In the genomic region with DNA sequence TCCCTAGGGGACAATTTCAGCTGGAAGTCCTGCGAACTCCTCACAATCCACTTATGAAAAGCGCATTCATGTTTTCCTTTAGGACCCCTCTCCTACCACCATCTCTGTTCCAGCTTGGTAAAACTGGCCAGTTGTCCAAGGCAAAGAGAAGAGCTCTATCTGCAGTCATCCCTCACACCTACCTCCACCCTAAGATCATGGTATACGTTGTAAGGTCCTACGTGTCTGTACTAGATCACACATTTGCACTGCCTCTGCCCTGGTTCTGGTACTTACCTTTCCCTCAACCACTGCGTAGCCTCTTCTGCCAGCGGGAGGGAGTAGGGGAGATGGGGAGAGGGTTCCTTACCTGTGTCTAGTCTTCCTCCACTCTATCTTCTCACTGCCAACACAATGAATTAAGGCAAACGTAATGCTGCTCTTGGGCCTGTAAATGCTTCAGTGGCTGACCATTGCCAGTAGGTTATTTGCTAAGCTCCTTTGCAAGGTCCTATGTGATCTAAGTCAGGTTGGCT, we compare ENCODE assay signal across 8 cellular contexts. TPM values are rescaled to one million over a fixed set of nuclear protein-coding genes. Genes with fewer than 3 reads are reported as not detected.
DNase-seq lines count a peak whose midpoint lies in the region; ATAC-seq and FAIRE-seq lines count a peak whose summit lies in the region.

No MANE protein-coding gene starts in this region.

- CTCF ChIA-PET in activated CD4-positive, alpha-beta T cell treated with anti-CD3 and anti-CD28 coated beads, Interleukin-2, amount 10 ng/mL, durations not matched to agents 7 days and 5 days (lab: Charles Lee) = interaction anchor here (1.0 to 1.2 kb wide), 3 partner anchors 12 to 50 kb away, joined by 3 to 4 read pairs (median 4); a partner anchor contains a TSS
- CTCF ChIA-PET in activated CD8-positive, alpha-beta T cell treated with anti-CD3 and anti-CD28 coated beads, Interleukin-2, amount 10 ng/mL, durations not matched to agents 7 days and 5 days (lab: Charles Lee) = interaction anchor here (1.0 to 1.8 kb wide), 5 partner anchors 9 to 254 kb away, joined by 3 to 11 read pairs (median 9); a partner anchor contains a TSS

- intact Hi-C loops in left ventricle myocardium superior (cut with micrococcal nuclease) = no loop called here

- 81 to 86% (median 83%) methylated on average over 7 of the region's 7 CpGs for WGBS in small intestine, 3 donors

- H3K9me3 Mint-ChIP-seq in activated CD4-positive, alpha-beta T cell treated with anti-CD3 and anti-CD28 coated beads, Interleukin-2, amount 10 ng/mL, durations not matched to agents 7 days and 5 days = no peaks in the 10 kb centered on the region
- H3K9me3 Mint-ChIP-seq in activated CD8-positive, alpha-beta T cell treated with anti-CD3 and anti-CD28 coated beads, Interleukin-2, amount 10 ng/mL, durations not matched to agents 7 days and 5 days (ENCODE audit: insufficient read depth) = no peaks in the 10 kb centered on the region

- H3K4me1 ChIP-seq in small intestine (ENCODE audit: control insufficient read depth in 2 of 2, insufficient read depth in 1 of 2, low read depth in 1 of 2, low read length in 1 of 2) = peaks cover 0 to 4% of the 10 kb centered on the region in 2 donors

- no peak for DNase-seq in activated CD4-positive, alpha-beta T cell treated with anti-CD3 and anti-CD28 coated beads, Interleukin-2, amount 10 ng/mL, durations not matched to agents 7 days and 5 days
- no peak for DNase-seq in activated CD4-positive, alpha-beta T cell treated with anti-CD3 and anti-CD28 coated beads, Interleukin-2, amount 50 U/mL, for 48 hours
- DNase-seq in activated CD8-positive, alpha-beta T cell treated with anti-CD3 and anti-CD28 coated beads, Interleukin-2, amount 10 ng/mL, durations not matched to agents 7 days and 5 days = peak; percentile 25
- DNase-seq in left ventricle myocardium superior (no peak), small intestine (no peak), LoVo (ENCODE audit: low spot score) (no peak), DMS153 treated with DMSO at 0.1 percent for 48 hours (lab: John Stamatoyannopoulos, UW; ENCODE audit: unreplicated experiment) (no peak)
- no peak for DNase-seq in stimulated activated CD4-positive, alpha-beta T cell treated with anti-CD3 and anti-CD28 coated beads, Interleukin-4, amount 100 ng/mL, for 4 hours

- POLR2A ChIA-PET in activated CD4-positive, alpha-beta T cell treated with anti-CD3 and anti-CD28 coated beads, Interleukin-2, amount 10 ng/mL, durations not matched to agents 7 days and 5 days (lab: Charles Lee) = no interaction called here
- POLR2A ChIA-PET in activated CD8-positive, alpha-beta T cell treated with anti-CD3 and anti-CD28 coated beads, Interleukin-2, amount 10 ng/mL, durations not matched to agents 7 days and 5 days (lab: Charles Lee) = interaction anchor here (0.7 to 2.4 kb wide), 12 partner anchors 9 to 571 kb away, joined by 3 to 14 read pairs (median 4); a partner anchor contains a TSS

- FAIRE-seq in small intestine (lab: Jason Lieb, UNC) = no peak

- peak overlapping the region; percentile 70 to 88 for H3K4me3 ChIP-seq in small intestine (ENCODE audit: low read depth in 1 of 2, low read length in 2 of 2)

- H3K27me3 ChIP-seq in small intestine (ENCODE audit: control insufficient read depth in 2 of 2, insufficient read depth in 2 of 2, low read length in 2 of 2) = no peaks in the 10 kb centered on the region

- H3K36me3 Mint-ChIP-seq in activated CD4-positive, alpha-beta T cell treated with anti-CD3 and anti-CD28 coated beads, Interleukin-2, amount 10 ng/mL, durations not matched to agents 7 days and 5 days (ENCODE audit: low read depth) = peaks cover 11% of the 10 kb centered on the region
- H3K36me3 Mint-ChIP-seq in activated CD8-positive, alpha-beta T cell treated with anti-CD3 and anti-CD28 coated beads, Interleukin-2, amount 10 ng/mL, durations not matched to agents 7 days and 5 days (ENCODE audit: low read depth) = peaks cover 11% of the 10 kb centered on the region

- peaks cover 31% of the 10 kb centered on the region for H3K4me1 Mint-ChIP-seq in activated CD4-positive, alpha-beta T cell treated with anti-CD3 and anti-CD28 coated beads, Interleukin-2, amount 10 ng/mL, durations not matched to agents 7 days and 5 days
- H3K4me1 Mint-ChIP-seq in activated CD8-positive, alpha-beta T cell treated with anti-CD3 and anti-CD28 coated beads, Interleukin-2, amount 10 ng/mL, durations not matched to agents 7 days and 5 days (ENCODE audit: low read depth) = peaks cover 36% of the 10 kb centered on the region

- peak overlapping the region; percentile 95 to 99 for H3K27ac ChIP-seq in small intestine (ENCODE audit: low read depth in 1 of 2, low read length in 1 of 2)

- ATAC-seq in activated CD8-positive, alpha-beta T cell treated with anti-CD3 and anti-CD28 coated beads, Interleukin-2, amount 10 ng/mL, durations not matched to agents 7 days and 5 days = no peak
- ATAC-seq in left ventricle myocardium superior = peak; percentile 6

- H3K4me3 Mint-ChIP-seq in activated CD4-positive, alpha-beta T cell treated with anti-CD3 and anti-CD28 coated beads, Interleukin-2, amount 10 ng/mL, durations not matched to agents 7 days and 5 days = peak overlapping the region; percentile 92
- peak overlapping the region; percentile 87 for H3K4me3 Mint-ChIP-seq in activated CD8-positive, alpha-beta T cell treated with anti-CD3 and anti-CD28 coated beads, Interleukin-2, amount 10 ng/mL, durations not matched to agents 7 days and 5 days

- H3K36me3 ChIP-seq in small intestine (ENCODE audit: control insufficient read depth in 2 of 2, insufficient read depth in 2 of 2, low read length in 2 of 2) = no peaks in the 10 kb centered on the region

- H3K27ac Mint-ChIP-seq in activated CD4-positive, alpha-beta T cell treated with anti-CD3 and anti-CD28 coated beads, Interleukin-2, amount 10 ng/mL, durations not matched to agents 7 days and 5 days = peak overlapping the region; percentile 99
- peak overlapping the region; percentile 96 for H3K27ac Mint-ChIP-seq in activated CD8-positive, alpha-beta T cell treated with anti-CD3 and anti-CD28 coated beads, Interleukin-2, amount 10 ng/mL, durations not matched to agents 7 days and 5 days

- no peaks in the 10 kb centered on the region for H3K9me3 ChIP-seq in small intestine (ENCODE audit: control insufficient read depth, low read depth)

- no peaks in the 10 kb centered on the region for H3K27me3 Mint-ChIP-seq in activated CD4-positive, alpha-beta T cell treated with anti-CD3 and anti-CD28 coated beads, Interleukin-2, amount 10 ng/mL, durations not matched to agents 7 days and 5 days
- H3K27me3 Mint-ChIP-seq in activated CD8-positive, alpha-beta T cell treated with anti-CD3 and anti-CD28 coated beads, Interleukin-2, amount 10 ng/mL, durations not matched to agents 7 days and 5 days (ENCODE audit: low read depth) = peaks cover 2% of the 10 kb centered on the region

RNA-seq across cellular contexts. Expression of a gene that starts 0.7 kb away (rescaled TPM):
- 10 to 100 TPM; 45.2 to 46.0 TPM for total RNA-seq in activated CD4-positive, alpha-beta T cell treated with anti-CD3 and anti-CD28 coated beads, Interleukin-2, amount 10 ng/mL, durations not matched to agents 7 days and 5 days
- 10 to 100 TPM; 46.8 to 49.7 TPM for total RNA-seq in activated CD8-positive, alpha-beta T cell treated with anti-CD3 and anti-CD28 coated beads, Interleukin-2, amount 10 ng/mL, durations not matched to agents 7 days and 5 days
- total RNA-seq in left ventricle myocardium superior = 30.6 TPM
- 10 to 100 TPM in 1 of 3 donors, 1 to 10 TPM in 2; 7.4 to 14.0 (median 9.5) TPM for polyA plus RNA-seq in small intestine

RNA-seq across cellular contexts. Expression of a gene that starts 49.6 kb away (rescaled TPM):
- 10 to 100 TPM; 23.7 to 28.2 TPM for total RNA-seq in activated CD4-positive, alpha-beta T cell treated with anti-CD3 and anti-CD28 coated beads, Interleukin-2, amount 10 ng/mL, durations not matched to agents 7 days and 5 days
- total RNA-seq in activated CD8-positive, alpha-beta T cell treated with anti-CD3 and anti-CD28 coated beads, Interleukin-2, amount 10 ng/mL, durations not matched to agents 7 days and 5 days = 10 to 100 TPM; 32.4 to 39.9 TPM
- 11.0 TPM for total RNA-seq in left ventricle myocardium superior
- polyA plus RNA-seq in small intestine = 10 to 100 TPM in 2 of 3 donors, 1 to 10 TPM in 1; 7.8 to 11.4 (median 11.2) TPM
